27 cellular contexts compared by ENCODE assay signal in genomic region chr5:73205309-73205708, GRCh38. TPM values are rescaled to one million over a fixed set of nuclear protein-coding genes. Genes with fewer than 3 reads are reported as not detected.
DNase-seq lines count a peak whose midpoint lies in the region; ATAC-seq and TF ChIP-seq lines count a peak whose summit lies in the region.
"Had no signal": no experiment of that assay in that cellular context is flagged by ENCODE, and none has a peak within 500 bp of the region (broad histone marks: within the 10 kb centered on the region; RNA-seq: fewer than 3 reads in every experiment).

No MANE protein-coding gene starts in this region.

- no peak overlapping the region for H3K27ac Mint-ChIP-seq in CD4-positive, alpha-beta T cell
- H3K27ac Mint-ChIP-seq: activated naive CD8-positive, alpha-beta T cell treated with anti-CD3 and anti-CD28 coated beads for 36 hours; activated T-helper 2 cell treated with anti-CD3 and anti-CD28 coated beads, Interferon-gamma antibody, Interleukin-2, Interleukin-4, amounts not matched to agents 10 μg/mL and 5 μg/mL and 100 μg/mL, durations not matched to agents 14 hours and 24 hours and 36 hours; CD8-positive, alpha-beta T cell; stimulated activated naive CD8-positive, alpha-beta T cell treated with anti-CD3 and anti-CD28 coated beads, Interleukin-15, amount 100 ng/mL, for 72 hours had no signal

- peaks cover 17% of the 10 kb centered on the region for H3K4me1 ChIP-seq in mucosa of descending colon (ENCODE audit: low read depth)

- H3K4me3 ChIP-seq in Jurkat, Clone E6-1 (ENCODE audit: low read length), result no peak overlapping the region
- H3K4me3 ChIP-seq in mucosa of descending colon, result no peak overlapping the region
- H3K4me3 ChIP-seq: heart right ventricle, K562, ovary, transverse colon had no signal

- H3K36me3 ChIP-seq in mucosa of descending colon (ENCODE audit: low read depth), result no peaks in the 10 kb centered on the region
- H3K36me3 ChIP-seq: heart right ventricle, ovary, transverse colon had no signal

- intact Hi-C loops in mucosa of descending colon (cut with DNase I, micrococcal nuclease), result loop anchor here in 1 of 2 donors (10.0 kb wide), 1 partner anchor 121 kb away; no protein-coding TSS in a partner anchor
- intact Hi-C loops in CD4-positive, alpha-beta T cell (cut with DNase I, micrococcal nuclease), result no loop called here

- H3K9me3 ChIP-seq in mucosa of descending colon, result peaks cover 12% of the 10 kb centered on the region
- no peaks in the 10 kb centered on the region for H3K9me3 ChIP-seq in CD4-positive, alpha-beta T cell (ENCODE audit: control insufficient read depth, low read length)
- H3K9me3 ChIP-seq: ovary had no signal

- H3K4me3 Mint-ChIP-seq in CD4-positive, alpha-beta T cell, result no peak overlapping the region
- H3K4me3 Mint-ChIP-seq: activated naive CD8-positive, alpha-beta T cell treated with anti-CD3 and anti-CD28 coated beads for 36 hours; CD8-positive, alpha-beta T cell; naive thymus-derived CD8-positive, alpha-beta T cell; stimulated activated naive CD8-positive, alpha-beta T cell treated with anti-CD3 and anti-CD28 coated beads, Interleukin-15, amount 100 ng/mL, for 72 hours had no signal

- peaks cover 37% of the 10 kb centered on the region for H3K27me3 ChIP-seq in CD4-positive, alpha-beta T cell (ENCODE audit: control insufficient read depth, insufficient read depth, low read length)
- H3K27me3 ChIP-seq: ovary had no signal

- no peaks in the 10 kb centered on the region for H3K36me3 Mint-ChIP-seq in CD4-positive, alpha-beta T cell (ENCODE audit: low read depth)
- H3K36me3 Mint-ChIP-seq: CD8-positive, alpha-beta T cell had no signal

- no peak for TF ChIP-seq CTCF in mucosa of descending colon (IDR thresholded peaks at IDR 0.05)
- no peak for TF ChIP-seq CTCF in CD4-positive, alpha-beta T cell (IDR thresholded peaks at IDR 0.05)

- ATAC-seq in mucosa of descending colon (peak; percentile 65), HG03108 (IDR thresholded peaks at IDR 0.05; ENCODE audit: unreplicated experiment) (no peak), GM21360 (IDR thresholded peaks at IDR 0.05; ENCODE audit: unreplicated experiment) (no peak)
- ATAC-seq in CD4-positive, alpha-beta T cell (ENCODE audit: poor library complexity), result no peak
- ATAC-seq: CD8-positive, alpha-beta T cell; heart right ventricle; K562; left cardiac atrium; naive thymus-derived CD8-positive, alpha-beta T cell; SK-N-SH treated with all-trans-retinoic acid at 6 μM for 48 hours; stimulated activated naive CD8-positive, alpha-beta T cell treated with anti-CD3 and anti-CD28 coated beads, Interleukin-15, amount 100 ng/mL, for 72 hours had no signal

- no peaks in the 10 kb centered on the region for H3K4me1 Mint-ChIP-seq in CD4-positive, alpha-beta T cell (ENCODE audit: low read depth)

- H3K27me3 Mint-ChIP-seq in CD4-positive, alpha-beta T cell, result peaks cover 88% of the 10 kb centered on the region

- peaks cover 7% of the 10 kb centered on the region for H3K9me3 Mint-ChIP-seq in CD4-positive, alpha-beta T cell

- POLR2A ChIA-PET in CD4-positive, alpha-beta T cell (lab: Charles Lee), result no interaction called here

- CTCF ChIA-PET in CD4-positive, alpha-beta T cell (lab: Charles Lee), result no interaction called here

- no peak overlapping the region for H3K27ac ChIP-seq in CD4-positive, alpha-beta T cell (ENCODE audit: low read depth, low read length)
- H3K27ac ChIP-seq: heart right ventricle, ovary, RWPE1 had no signal

- DNase-seq in Jurkat, Clone E6-1 (ENCODE audit: low read depth, low spot score), result peak; percentile 94
- DNase-seq in NCI-H1436 treated with DMSO at 0.1 percent for 48 hours (lab: John Stamatoyannopoulos, UW), result peak; percentile 83
- DNase-seq in NCI-H510A (lab: John Stamatoyannopoulos, UW), result peak; percentile 78
- DNase-seq in mucosa of descending colon, result peak in 2 of 3 donors; percentile 59 to 75
- no peak for DNase-seq in CD4-positive, alpha-beta T cell
- no peak for DNase-seq in superior temporal gyrus (ENCODE audit: extremely low spot score)
- DNase-seq: activated CD4-positive, alpha-beta T cell treated with anti-CD3 and anti-CD28 coated beads, Interleukin-2, amount 50 U/mL, for 48 hours; activated CD8-positive, alpha-beta memory T cell treated with anti-CD3 and anti-CD28 coated beads, Interleukin-2, amount 50 U/mL, for 48 hours; activated naive CD8-positive, alpha-beta T cell treated with anti-CD3 and anti-CD28 coated beads for 36 hours; CD8-positive, alpha-beta T cell; cerebellar nuclear complex; heart right ventricle; left cardiac atrium; naive thymus-derived CD8-positive, alpha-beta T cell; NCI-H226; ovary; stimulated activated naive CD8-positive, alpha-beta T cell treated with anti-CD3 and anti-CD28 coated beads, Interleukin-15, amount 100 ng/mL, for 72 hours; transverse colon had no signal

RNA-seq across cellular contexts. Expression of gene TMEM174, which starts 32.3 kb away (rescaled TPM):
- polyA plus RNA-seq in Jurkat, Clone E6-1 (2012; ENCODE audit: insufficient read depth, insufficient read length), result not detected
- not detected for total RNA-seq in mucosa of descending colon
- not detected for total RNA-seq in CD4-positive, alpha-beta T cell
- total RNA-seq: activated naive CD8-positive, alpha-beta T cell treated with anti-CD3 and anti-CD28 coated beads for 36 hours; activated T-helper 2 cell treated with anti-CD3 and anti-CD28 coated beads, Interferon-gamma antibody, Interleukin-2, Interleukin-4, amounts not matched to agents 10 μg/mL and 5 μg/mL and 100 μg/mL, durations not matched to agents 14 hours and 24 hours and 36 hours; CD8-positive, alpha-beta T cell; fibroblast of villous mesenchyme; H1; heart right ventricle; K562; left cardiac atrium; mesenteric fat pad; naive thymus-derived CD8-positive, alpha-beta T cell; ovary had no signal
- polyA plus RNA-seq: H1; heart right ventricle; K562; naive thymus-derived CD8-positive, alpha-beta T cell; ovary had no signal

Comparison
In these comparisons a context has a peak if more than half of its experiments do, and no peak if none do; other contexts are left out.
1. DNase-seq: peak in Jurkat, Clone E6-1 (single experiment), NCI-H1436 treated with DMSO at 0.1 percent for 48 hours (single experiment), NCI-H510A (single experiment) and mucosa of descending colon (2 of 3); none in CD4-positive, alpha-beta T cell (0 of 10) and superior temporal gyrus (single experiment).